In the genomic region with DNA sequence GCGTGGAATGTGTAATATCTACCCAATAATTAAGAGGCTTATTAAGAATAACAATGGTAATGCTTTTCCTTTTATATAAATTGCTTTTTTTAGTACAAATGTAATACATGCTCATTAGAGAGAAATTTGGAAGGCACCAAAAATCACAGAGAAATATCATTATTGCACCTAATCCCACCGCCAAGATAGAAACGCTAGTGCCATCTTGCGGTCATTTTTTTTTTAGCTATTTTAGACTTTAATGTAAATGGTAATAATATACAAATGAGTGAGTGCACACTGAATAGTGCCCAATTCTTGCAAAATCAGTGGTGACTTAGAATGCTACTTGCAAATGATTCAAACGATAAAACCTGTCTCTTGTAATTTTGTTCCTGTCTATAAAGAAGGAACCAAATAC, we compare ENCODE assay signal across 16 cellular contexts.
DNase-seq lines count a peak whose midpoint lies in the region; ATAC-seq, FAIRE-seq and TF ChIP-seq lines count a peak whose summit lies in the region.
"Had no signal": no experiment of that assay in that cellular context is flagged by ENCODE, and none has a peak within 500 bp of the region (broad histone marks: within the 10 kb centered on the region; RNA-seq: fewer than 3 reads in every experiment).

No MANE protein-coding gene starts in this region.

- H3K9me3 ChIP-seq in HepG2 (ENCODE audit: low read length): no peaks in the 10 kb centered on the region
- no peaks in the 10 kb centered on the region for H3K9me3 ChIP-seq in right lobe of liver
- H3K9me3 ChIP-seq in OCI-LY7 (ENCODE audit: low read length): no peaks in the 10 kb centered on the region
- H3K9me3 ChIP-seq in mucosa of descending colon: no peaks in the 10 kb centered on the region

- no peaks in the 10 kb centered on the region for H3K4me1 ChIP-seq in HepG2 (ENCODE audit: insufficient read depth, low read length)
- H3K4me1 ChIP-seq in right lobe of liver: no peaks in the 10 kb centered on the region
- no peaks in the 10 kb centered on the region for H3K4me1 ChIP-seq in OCI-LY7 (ENCODE audit: insufficient read depth, low read length, poor library complexity, severe bottlenecking)
- H3K4me1 ChIP-seq in mucosa of descending colon (ENCODE audit: low read depth): no peaks in the 10 kb centered on the region

- TF ChIP-seq RAD21 in HepG2 (CRISPR knock-in tag; IDR thresholded peaks at IDR 0.05): no peak

- no peak for TF ChIP-seq EP300 in HepG2 (IDR thresholded peaks at IDR 0.05; ENCODE audit: low read depth in 2 of 2, low read length in 2 of 2)
- no peak for TF ChIP-seq EP300 in HepG2 (CRISPR knock-in tag; IDR thresholded peaks at IDR 0.05; ENCODE audit: borderline replicate concordance)

- no TSS peak for BruUV-seq in HepG2 (replicated peaks; lab: Mats Ljungman, UMichigan)
- no TSS peak for BruUV-seq in OCI-LY7 (replicated peaks; lab: Mats Ljungman, UMichigan)

- CTCF ChIA-PET in HepG2 (lab: Yijun Ruan, JAX; ENCODE audit: low intra/inter-chr PET ratio, low total read pairs) (no interaction called here), OCI-LY7 (lab: Charles Lee; ENCODE audit: unreplicated experiment) (no interaction called here)

- in situ Hi-C loops in HepG2 (cut with HindIII; ENCODE audit: extremely low pct_ligation_motif_present, low pct_unique_long_range_greater_than_20kb): loop anchor here (25.0 kb wide), 1 partner anchor 578 kb away; no protein-coding TSS in a partner anchor

- no peak overlapping the region for H3K27ac ChIP-seq in HepG2 (ENCODE audit: extremely low read length, insufficient read depth, low read length)
- H3K27ac ChIP-seq in right lobe of liver: no peak overlapping the region
- no peak overlapping the region for H3K27ac ChIP-seq in OCI-LY7 (ENCODE audit: low read depth, low read length, poor library complexity, severe bottlenecking)
- H3K27ac ChIP-seq: cardiac muscle cell had no signal

- no peaks in the 10 kb centered on the region for H3K9me2 ChIP-seq in OCI-LY7 (ENCODE audit: insufficient read depth, low read length)

- H4K20me1 ChIP-seq in HepG2 (ENCODE audit: insufficient read depth, low read length): no peaks in the 10 kb centered on the region
- no peaks in the 10 kb centered on the region for H4K20me1 ChIP-seq in OCI-LY7 (ENCODE audit: insufficient read depth, low read length)

- 51% methylated on average over 5 of the region's 5 CpGs for WGBS in HepG2 (ENCODE audit: low lambda C conversion rate)
- 58% methylated on average over 5 of the region's 5 CpGs for WGBS in right lobe of liver (ENCODE audit: insufficient coverage, low coverage, low lambda C conversion rate, missing lambda C conversion rate)

- H3K79me2 ChIP-seq in HepG2 (ENCODE audit: insufficient read depth, low read length): no peaks in the 10 kb centered on the region
- H3K79me2 ChIP-seq in OCI-LY7 (ENCODE audit: insufficient read depth, low read depth, low read length): no peaks in the 10 kb centered on the region

- H2AFZ ChIP-seq in HepG2 (ENCODE audit: low read length): no peak overlapping the region
- H2AFZ ChIP-seq in OCI-LY7 (ENCODE audit: low read length): no peak overlapping the region

- H3K9ac ChIP-seq in HepG2 (ENCODE audit: insufficient read depth, low read depth, low read length): no peak overlapping the region

- H3K4me3 ChIP-seq in HepG2 (replicated peaks in 1 of 3; ENCODE audit: insufficient read depth in 1 of 3, low read depth in 2 of 3, low read length in 3 of 3) (no peak overlapping the region), right lobe of liver (no peak overlapping the region), OCI-LY7 (ENCODE audit: low read depth, low read length, poor library complexity, severe bottlenecking) (no peak overlapping the region), fibroblast of mammary gland (ENCODE audit: control insufficient read depth, low read depth, low read length) (no peak overlapping the region), mucosa of descending colon (no peak overlapping the region)
- H3K4me3 ChIP-seq: cardiac muscle cell had no signal

- no peak overlapping the region for H3K4me2 ChIP-seq in HepG2 (ENCODE audit: low read depth, low read length)
- no peak overlapping the region for H3K4me2 ChIP-seq in OCI-LY7 (ENCODE audit: low read length)

- H3K36me3 ChIP-seq in HepG2 (replicated peaks in 1 of 2; ENCODE audit: control insufficient read depth in 1 of 2, insufficient read depth in 2 of 2, low read length in 2 of 2) (no peaks in the 10 kb centered on the region), right lobe of liver (no peaks in the 10 kb centered on the region), OCI-LY7 (ENCODE audit: insufficient read depth, low read length) (no peaks in the 10 kb centered on the region), mucosa of descending colon (ENCODE audit: low read depth) (no peaks in the 10 kb centered on the region)
- H3K36me3 ChIP-seq: cardiac muscle cell had no signal

- no peak for FAIRE-seq in HepG2 (lab: Jason Lieb, UNC)
- FAIRE-seq: small intestine had no signal

- no peak for TF ChIP-seq POLR2A in HepG2 (IDR thresholded peaks at IDR 0.05; ENCODE audit: insufficient read depth in 1 of 2, low read depth in 2 of 2, low read length in 2 of 2)
- no peak for TF ChIP-seq POLR2A in right lobe of liver (IDR thresholded peaks at IDR 0.05)

- TF ChIP-seq CTCF in HepG2 (CRISPR knock-in tag; IDR thresholded peaks at IDR 0.05) (0 out of 2 replicates have a peak, but pooled peaks have one; percentile 8), right lobe of liver (IDR thresholded peaks at IDR 0.05) (peak in 2 of 4 donors; percentile 22 to 30), OCI-LY7 (conservative IDR thresholded peaks at IDR 0.05; ENCODE audit: low read length) (peak; percentile 75), fibroblast of mammary gland (conservative IDR thresholded peaks at IDR 0.05; ENCODE audit: control insufficient read depth, insufficient read depth, low read depth, low read length) (no peak), mucosa of descending colon (IDR thresholded peaks at IDR 0.05) (no peak)

- DNase-seq in HepG2 (ENCODE audit: low spot score): no peak
- no peak for DNase-seq in right lobe of liver
- peak; percentile 5 for DNase-seq in OCI-LY7 (ENCODE audit: low spot score)
- DNase-seq in fibroblast of mammary gland (ENCODE audit: low read depth): peak; percentile 5
- DNase-seq in T1000 (lab: John Stamatoyannopoulos, UW): no peak
- DNase-seq in LoVo (ENCODE audit: low spot score): no peak
- no peak for DNase-seq in mucosa of descending colon
- DNase-seq: activated naive CD4-positive, alpha-beta T cell treated with anti-CD3 and anti-CD28 coated beads, Interleukin-2, amount 50 U/mL, for 16 hours; immature natural killer cell; mesendoderm; NCI-H2227 treated with DMSO at 0.1 percent for 48 hours; occipital lobe; small intestine; stimulated activated naive CD8-positive, alpha-beta T cell treated with anti-CD3 and anti-CD28 coated beads, Interleukin-15, amount 100 ng/mL, for 72 hours had no signal

- POLR2A ChIA-PET in HepG2 (lab: Yijun Ruan, JAX) (no interaction called here), OCI-LY7 (lab: Charles Lee) (interaction anchor here (0.7 kb wide), 1 partner anchor 19 kb away, joined by 3 read pairs; no protein-coding TSS in a partner anchor)

- intact Hi-C loops in HepG2 (cut with micrococcal nuclease; ENCODE audit: unreplicated experiment): no loop called here
- intact Hi-C loops in right lobe of liver (cut with DNase I): no loop called here
- intact Hi-C loops in OCI-LY7 (cut with micrococcal nuclease; ENCODE audit: unreplicated experiment): no loop called here
- intact Hi-C loops in mucosa of descending colon (cut with DNase I, micrococcal nuclease): no loop called here

- H3K27me3 ChIP-seq in HepG2 (ENCODE audit: control insufficient read depth in 1 of 2, insufficient read depth in 2 of 2, low read length in 2 of 2) (no peaks in the 10 kb centered on the region), right lobe of liver (no peaks in the 10 kb centered on the region)
- H3K27me3 ChIP-seq: cardiac muscle cell had no signal

- ATAC-seq in HepG2 (no peak), right lobe of liver (no peak), mucosa of descending colon (no peak), GM21529 (IDR thresholded peaks at IDR 0.05; ENCODE audit: unreplicated experiment) (no peak)
- ATAC-seq: stimulated activated naive CD8-positive, alpha-beta T cell treated with anti-CD3 and anti-CD28 coated beads, Interleukin-15, amount 100 ng/mL, for 72 hours had no signal

TF ChIP-seq in HepG2, 621 proteins besides CTCF, POLR2A, EP300 and RAD21 (continues in another document):
- TF ChIP-seq ZNF777 (CRISPR knock-in tag; IDR thresholded peaks at IDR 0.05) (no peak), MTA1 (CRISPR knock-in tag; IDR thresholded peaks at IDR 0.05; ENCODE audit: borderline replicate concordance) (no peak), ARHGAP35 (CRISPR knock-in tag; IDR thresholded peaks at IDR 0.05; ENCODE audit: borderline replicate concordance) (no peak), ZNF589 (CRISPR knock-in tag; conservative IDR thresholded peaks at IDR 0.05) (no peak), ZNF841 (CRISPR knock-in tag; IDR thresholded peaks at IDR 0.05; ENCODE audit: borderline replicate concordance) (no peak), ZNF546 (CRISPR knock-in tag; conservative IDR thresholded peaks at IDR 0.05) (no peak), HOXA5 (CRISPR knock-in tag; IDR thresholded peaks at IDR 0.05) (no peak)
- TF ChIP-seq, protein P1, sequence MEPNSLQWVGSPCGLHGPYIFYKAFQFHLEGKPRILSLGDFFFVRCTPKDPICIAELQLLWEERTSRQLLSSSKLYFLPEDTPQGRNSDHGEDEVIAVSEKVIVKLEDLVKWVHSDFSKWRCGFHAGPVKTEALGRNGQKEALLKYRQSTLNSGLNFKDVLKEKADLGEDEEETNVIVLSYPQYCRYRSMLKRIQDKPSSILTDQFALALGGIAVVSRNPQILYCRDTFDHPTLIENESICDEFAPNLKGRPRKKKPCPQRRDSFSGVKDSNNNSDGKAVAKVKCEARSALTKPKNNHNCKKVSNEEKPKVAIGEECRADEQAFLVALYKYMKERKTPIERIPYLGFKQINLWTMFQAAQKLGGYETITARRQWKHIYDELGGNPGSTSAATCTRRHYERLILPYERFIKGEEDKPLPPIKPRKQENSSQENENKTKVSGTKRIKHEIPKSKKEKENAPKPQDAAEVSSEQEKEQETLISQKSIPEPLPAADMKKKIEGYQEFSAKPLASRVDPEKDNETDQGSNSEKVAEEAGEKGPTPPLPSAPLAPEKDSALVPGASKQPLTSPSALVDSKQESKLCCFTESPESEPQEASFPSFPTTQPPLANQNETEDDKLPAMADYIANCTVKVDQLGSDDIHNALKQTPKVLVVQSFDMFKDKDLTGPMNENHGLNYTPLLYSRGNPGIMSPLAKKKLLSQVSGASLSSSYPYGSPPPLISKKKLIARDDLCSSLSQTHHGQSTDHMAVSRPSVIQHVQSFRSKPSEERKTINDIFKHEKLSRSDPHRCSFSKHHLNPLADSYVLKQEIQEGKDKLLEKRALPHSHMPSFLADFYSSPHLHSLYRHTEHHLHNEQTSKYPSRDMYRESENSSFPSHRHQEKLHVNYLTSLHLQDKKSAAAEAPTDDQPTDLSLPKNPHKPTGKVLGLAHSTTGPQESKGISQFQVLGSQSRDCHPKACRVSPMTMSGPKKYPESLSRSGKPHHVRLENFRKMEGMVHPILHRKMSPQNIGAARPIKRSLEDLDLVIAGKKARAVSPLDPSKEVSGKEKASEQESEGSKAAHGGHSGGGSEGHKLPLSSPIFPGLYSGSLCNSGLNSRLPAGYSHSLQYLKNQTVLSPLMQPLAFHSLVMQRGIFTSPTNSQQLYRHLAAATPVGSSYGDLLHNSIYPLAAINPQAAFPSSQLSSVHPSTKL (CRISPR knock-in tag; IDR thresholded peaks at IDR 0.05): no peak

Comparison
In these comparisons a context has a peak if more than half of its experiments do, and no peak if none do; other contexts are left out.
1. DNase-seq: peak in OCI-LY7 (single experiment) and fibroblast of mammary gland (single experiment); none in HepG2 (single experiment), right lobe of liver (0 of 3), T1000 (single experiment), LoVo (single experiment) and mucosa of descending colon (0 of 3).
2. CTCF ChIP-seq: peak in HepG2 (single experiment) and OCI-LY7 (single experiment); none in fibroblast of mammary gland (single experiment) and mucosa of descending colon (single experiment).